2 cellular contexts compared by ENCODE assay signal in genomic region chr11:86955674-86956522, GRCh38.
TF ChIP-seq lines count a peak whose summit lies in the region.

No MANE protein-coding gene starts in this region.

TF ChIP-seq in A549, 52 proteins besides CTCF, POLR2A, EP300 and RAD21 (continued from another document):
- no peak for TF ChIP-seq BCL3 (IDR thresholded peaks at IDR 0.05)
- TF ChIP-seq E2F6 (IDR thresholded peaks at IDR 0.05; ENCODE audit: borderline replicate concordance, low read depth) = 0 out of 2 replicates have a peak, but pooled peaks have one; percentile 10
- no peak for TF ChIP-seq ZSCAN20 (CRISPR knock-in tag; IDR thresholded peaks at IDR 0.05)
- peak; percentile 45; the same call in 1 of the 2 replicates for TF ChIP-seq TFCP2L1 (CRISPR knock-in tag; IDR thresholded peaks at IDR 0.05)
- TF ChIP-seq BHLHE40 (IDR thresholded peaks at IDR 0.05; ENCODE audit: low read depth, low read length) = no peak
- TF ChIP-seq EHF (CRISPR knock-in tag; IDR thresholded peaks at IDR 0.05) = no peak
- TF ChIP-seq HDAC2 (IDR thresholded peaks at IDR 0.05) = no peak
- no peak; the same call in none of the 2 replicates for TF ChIP-seq MAX (IDR thresholded peaks at IDR 0.05)
- TF ChIP-seq MAZ (IDR thresholded peaks at IDR 0.05; ENCODE audit: borderline replicate concordance, low read depth, low read length) = peak; percentile 21; the same call in 1 of the 2 replicates
- no peak for TF ChIP-seq HMGXB4 (CRISPR knock-in tag; IDR thresholded peaks at IDR 0.05; ENCODE audit: borderline replicate concordance)
- TF ChIP-seq PHF8 (IDR thresholded peaks at IDR 0.05; ENCODE audit: borderline replicate concordance, low read depth) = peak; percentile 37
- TF ChIP-seq HOXA7 (CRISPR knock-in tag; IDR thresholded peaks at IDR 0.05) = no peak
- no peak for TF ChIP-seq ELK1 (IDR thresholded peaks at IDR 0.05; ENCODE audit: low read depth, low read length)
- no peak for TF ChIP-seq ZFP36 (IDR thresholded peaks at IDR 0.05; ENCODE audit: borderline replicate concordance, partially characterized antibody)
- peak; percentile 33; the same call in 1 of the 3 replicates for TF ChIP-seq SMC3 (IDR thresholded peaks at IDR 0.05)
- no peak for TF ChIP-seq SREBF2 (IDR thresholded peaks at IDR 0.05)
- no peak for TF ChIP-seq CBX2 (IDR thresholded peaks at IDR 0.05; ENCODE audit: borderline replicate concordance, low read depth)
- TF ChIP-seq NPAS2 (CRISPR knock-in tag; IDR thresholded peaks at IDR 0.05; ENCODE audit: borderline replicate concordance) = no peak
- TF ChIP-seq CEBPB (IDR thresholded peaks at IDR 0.05) = 0 out of 4 replicates have a peak, but pooled peaks of 1 of the 2 experiments have one; percentile 29

TF ChIP-seq in HepG2, 621 proteins besides CTCF, POLR2A, EP300 and RAD21 (continued from another document and continues in another):
- TF ChIP-seq ZNF607 (CRISPR knock-in tag; IDR thresholded peaks at IDR 0.05; ENCODE audit: borderline replicate concordance) (peak; percentile 57; the same call in 1 of the 2 replicates), TCF7 (IDR thresholded peaks at IDR 0.05; ENCODE audit: low read depth) (no peak), CEBPZ (IDR thresholded peaks at IDR 0.05; ENCODE audit: low read length) (no peak), ZNF34 (CRISPR knock-in tag; IDR thresholded peaks at IDR 0.05; ENCODE audit: borderline replicate concordance) (no peak), IKZF4 (CRISPR knock-in tag; IDR thresholded peaks at IDR 0.05; ENCODE audit: borderline replicate concordance, low read depth, not compliant biosample characterization) (no peak), PHB2 (IDR thresholded peaks at IDR 0.05; ENCODE audit: partially characterized antibody) (no peak), NRL (CRISPR knock-in tag; IDR thresholded peaks at IDR 0.05; ENCODE audit: borderline replicate concordance) (peak; percentile 80; the same call in 1 of the 2 replicates), HBP1 (CRISPR knock-in tag; IDR thresholded peaks at IDR 0.05; ENCODE audit: low read depth) (peak; percentile 14; the same call in 1 of the 2 replicates), PBX2 (CRISPR knock-in tag; IDR thresholded peaks at IDR 0.05) (no peak), CENPT (CRISPR knock-in tag; IDR thresholded peaks at IDR 0.05; ENCODE audit: low read depth) (no peak), TCF12 (IDR thresholded peaks at IDR 0.05) (no peak), TCF12 (CRISPR knock-in tag; IDR thresholded peaks at IDR 0.05) (0 out of 2 replicates have a peak, but pooled peaks have one; percentile 25), ZNF121 (CRISPR knock-in tag; IDR thresholded peaks at IDR 0.05) (no peak), ZNF792 (CRISPR knock-in tag; IDR thresholded peaks at IDR 0.05) (no peak), FIP1L1 (IDR thresholded peaks at IDR 0.05; ENCODE audit: borderline replicate concordance, insufficient read depth, low read depth, low read length) (no peak; the same call in 1 of the 2 replicates), KDM2A (CRISPR knock-in tag; IDR thresholded peaks at IDR 0.05; ENCODE audit: borderline replicate concordance, low read depth) (peak; percentile 81), ZBTB49 (CRISPR knock-in tag; IDR thresholded peaks at IDR 0.05; ENCODE audit: borderline replicate concordance) (0 out of 2 replicates have a peak, but pooled peaks have one; percentile 50), TEF (CRISPR knock-in tag; IDR thresholded peaks at IDR 0.05) (no peak), SMAD3 (CRISPR knock-in tag; IDR thresholded peaks at IDR 0.05) (no peak; the same call in 1 of the 2 replicates), ZNF329 (CRISPR knock-in tag; IDR thresholded peaks at IDR 0.05; ENCODE audit: low read depth) (no peak), ARID5B (CRISPR knock-in tag; IDR thresholded peaks at IDR 0.05) (peak; percentile 48; the same call in 1 of the 2 replicates), ZNF382 (CRISPR knock-in tag; IDR thresholded peaks at IDR 0.05; ENCODE audit: borderline replicate concordance) (no peak), NKX3-1 (CRISPR knock-in tag; IDR thresholded peaks at IDR 0.05) (peak; percentile 68; the same call in 1 of the 2 replicates), THAP8 (CRISPR knock-in tag; IDR thresholded peaks at IDR 0.05; ENCODE audit: borderline replicate concordance) (no peak), ZBTB8A (CRISPR knock-in tag; IDR thresholded peaks at IDR 0.05; ENCODE audit: borderline replicate concordance, low read depth) (no peak), TFAP4 (IDR thresholded peaks at IDR 0.05; ENCODE audit: borderline replicate concordance, low read depth) (peak; percentile 59; the same call in 1 of the 2 replicates), MBNL3 (CRISPR knock-in tag; conservative IDR thresholded peaks at IDR 0.05) (no peak), PRDM4 (CRISPR knock-in tag; IDR thresholded peaks at IDR 0.05; ENCODE audit: borderline replicate concordance) (no peak), PHF20 (CRISPR knock-in tag; IDR thresholded peaks at IDR 0.05) (0 out of 2 replicates have a peak, but pooled peaks have one; percentile 36), TERF1 (CRISPR knock-in tag; IDR thresholded peaks at IDR 0.05) (no peak)
